11 cellular contexts compared by ENCODE assay signal in the genomic region with DNA sequence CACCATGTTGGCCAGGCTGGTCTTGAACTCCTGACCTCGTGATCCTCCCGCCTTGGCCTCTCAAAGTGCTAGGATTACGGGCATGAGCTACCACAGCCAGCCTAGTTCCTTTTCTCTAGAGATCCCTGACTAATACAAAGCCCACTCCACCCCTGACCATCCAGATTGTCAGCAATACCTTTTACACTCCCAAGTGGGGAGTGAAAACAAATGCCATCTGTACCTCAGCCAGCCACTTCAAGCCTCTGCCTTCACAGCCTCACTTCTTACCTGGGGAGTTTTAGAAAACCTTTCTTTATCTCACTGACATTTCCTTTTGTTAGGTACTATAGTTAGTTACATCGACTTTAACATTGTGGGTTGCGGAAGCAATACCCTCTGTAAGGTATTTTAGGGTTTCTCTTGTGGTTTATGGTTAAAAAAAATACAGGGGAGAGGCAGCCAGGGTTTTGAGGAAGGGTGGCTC. TPM values are rescaled to one million over a fixed set of nuclear protein-coding genes. Genes with fewer than 3 reads are reported as not detected.
DNase-seq lines count a peak whose midpoint lies in the region; ATAC-seq and TF ChIP-seq lines count a peak whose summit lies in the region.
"Had no signal": no experiment of that assay in that cellular context is flagged by ENCODE, and none has a peak within 500 bp of the region (broad histone marks: within the 10 kb centered on the region; RNA-seq: fewer than 3 reads in every experiment).

No MANE protein-coding gene starts in this region.

- TF ChIP-seq CTCF in right atrium auricular region (IDR thresholded peaks at IDR 0.05) (no peak), OCI-LY7 (conservative IDR thresholded peaks at IDR 0.05; ENCODE audit: low read length) (no peak), type B pancreatic cell (conservative IDR thresholded peaks at IDR 0.05) (no peak)

- no TSS peak for BruUV-seq in OCI-LY7 (replicated peaks; lab: Mats Ljungman, UMichigan)

- H3K27ac Mint-ChIP-seq in type B pancreatic cell, result no peak overlapping the region

- no peak for ATAC-seq in left ventricle myocardium superior
- peak; percentile 36 for ATAC-seq in HG02885 (IDR thresholded peaks at IDR 0.05; ENCODE audit: poor library complexity, unreplicated experiment)

- H3K4me1 Mint-ChIP-seq in type B pancreatic cell (ENCODE audit: unreplicated experiment), result peaks cover 44% of the 10 kb centered on the region

- H2AFZ ChIP-seq in OCI-LY7 (ENCODE audit: low read length), result no peak overlapping the region

- peak overlapping the region; percentile 48 for H3K4me2 ChIP-seq in OCI-LY7 (ENCODE audit: low read length)

- no peaks in the 10 kb centered on the region for H3K27me3 Mint-ChIP-seq in type B pancreatic cell

- H4K20me1 ChIP-seq in OCI-LY7 (ENCODE audit: insufficient read depth, low read length), result no peaks in the 10 kb centered on the region

- intact Hi-C loops in left ventricle myocardium superior (cut with micrococcal nuclease), result no loop called here
- intact Hi-C loops in OCI-LY7 (cut with micrococcal nuclease; ENCODE audit: unreplicated experiment), result loop anchor here (2.0 to 5.0 kb wide), 3 partner anchors 34 to 104 kb away; no protein-coding TSS in a partner anchor

- CTCF ChIA-PET in OCI-LY7 (lab: Charles Lee; ENCODE audit: unreplicated experiment), result no interaction called here

- H3K4me3 ChIP-seq in right atrium auricular region (no peak overlapping the region), OCI-LY7 (ENCODE audit: low read depth, low read length, poor library complexity, severe bottlenecking) (no peak overlapping the region), H7 (ENCODE audit: insufficient read depth, low read depth, low read length) (no peak overlapping the region)

- H3K36me3 ChIP-seq in right atrium auricular region (no peaks in the 10 kb centered on the region), OCI-LY7 (ENCODE audit: insufficient read depth, low read length) (no peaks in the 10 kb centered on the region), H7 (replicated peaks; ENCODE audit: control insufficient read depth, insufficient read depth, low read length) (no peaks in the 10 kb centered on the region)

- H3K9me2 ChIP-seq in OCI-LY7 (ENCODE audit: insufficient read depth, low read length), result no peaks in the 10 kb centered on the region

- no peaks in the 10 kb centered on the region for H3K79me2 ChIP-seq in OCI-LY7 (ENCODE audit: insufficient read depth, low read depth, low read length)

- H3K4me3 Mint-ChIP-seq in type B pancreatic cell, result no peak overlapping the region

- H3K36me3 Mint-ChIP-seq in type B pancreatic cell, result no peaks in the 10 kb centered on the region
- H3K36me3 Mint-ChIP-seq: activated naive CD4-positive, alpha-beta T cell treated with anti-CD3 and anti-CD28 coated beads, Interleukin-2, amount 50 U/mL, for 72 hours had no signal

- POLR2A ChIA-PET in OCI-LY7 (lab: Charles Lee), result no interaction called here

- H3K9me3 ChIP-seq in right atrium auricular region, result no peaks in the 10 kb centered on the region
- H3K9me3 ChIP-seq in OCI-LY7 (ENCODE audit: low read length), result no peaks in the 10 kb centered on the region

- DNase-seq in right atrium auricular region (ENCODE audit: low spot score) (no peak), left ventricle myocardium superior (no peak), OCI-LY7 (ENCODE audit: low spot score) (peak; percentile 36), type B pancreatic cell (ENCODE audit: extremely low spot score, unreplicated experiment) (peak; percentile 18), OCI-M2 (lab: John Stamatoyannopoulos, UW; ENCODE audit: unreplicated experiment) (no peak), NCI-H82 treated with DMSO at 0.1 percent for 48 hours (lab: John Stamatoyannopoulos, UW; ENCODE audit: unreplicated experiment) (no peak), H7 (no peak)
- DNase-seq: nucleus accumbens; stimulated activated CD8-positive, alpha-beta memory T cell treated with anti-CD3 and anti-CD28 coated beads, Interleukin-4, amount 100 ng/mL, for 48 hours had no signal

- H3K27ac ChIP-seq in right atrium auricular region, result peak overlapping the region; percentile 16 to 28
- peak overlapping the region; percentile 14 for H3K27ac ChIP-seq in OCI-LY7 (ENCODE audit: low read depth, low read length, poor library complexity, severe bottlenecking)

- H3K4me1 ChIP-seq in right atrium auricular region (peaks cover 0 to 80% of the 10 kb centered on the region in 2 donors), OCI-LY7 (ENCODE audit: insufficient read depth, low read length, poor library complexity, severe bottlenecking) (peaks cover 55% of the 10 kb centered on the region)

- H3K27me3 ChIP-seq in right atrium auricular region (no peaks in the 10 kb centered on the region), H7 (ENCODE audit: control insufficient read depth, insufficient read depth, low read length) (no peaks in the 10 kb centered on the region)

- H3K9me3 Mint-ChIP-seq in type B pancreatic cell, result no peaks in the 10 kb centered on the region
- H3K9me3 Mint-ChIP-seq: activated naive CD4-positive, alpha-beta T cell treated with anti-CD3 and anti-CD28 coated beads, Interleukin-2, amount 50 U/mL, for 72 hours had no signal

RNA-seq across cellular contexts. Expression of gene TOM1, which starts 8.8 kb away (rescaled TPM):
- total RNA-seq in right atrium auricular region, result 100 to 1,000 TPM; 108 TPM
- total RNA-seq in left ventricle myocardium superior, result 78.6 TPM
- total RNA-seq in OCI-LY7 (2014; rRNA removed; shearing (Covaris generic)), result 14.6 and 22.7 TPM in 2 replicates
- total RNA-seq in OCI-LY7 (2022), result 24.4 and 30.6 TPM in 2 replicates
- total RNA-seq in type B pancreatic cell (ENCODE audit: low replicate concordance), result 27.0 and 37.6 TPM in 2 replicates
- 27.1 and 28.1 TPM in 2 replicates for total RNA-seq in H7 (2014; rRNA removed; shearing (Covaris generic))

RNA-seq across cellular contexts. Expression of gene HMGXB4, which starts 51.2 kb away (rescaled TPM):
- total RNA-seq in right atrium auricular region (1 to 10 TPM; 9.6 to 9.8 TPM), left ventricle myocardium superior (10.5 TPM), OCI-LY7 (2022) (46.9 and 50.2 TPM in 2 replicates), type B pancreatic cell (ENCODE audit: low replicate concordance) (18.4 and 32.7 TPM in 2 replicates)
- 25.0 and 25.2 TPM in 2 replicates for total RNA-seq in OCI-LY7 (2014; rRNA removed; shearing (Covaris generic))
- total RNA-seq in H7 (2014; rRNA removed; shearing (Covaris generic)), result 17.1 and 22.1 TPM in 2 replicates

Comparison
In these comparisons a context has a peak if more than half of its experiments do, and no peak if none do; other contexts are left out.
1. DNase-seq: peak in OCI-LY7 (single experiment) and type B pancreatic cell (single experiment); none in right atrium auricular region (single experiment), left ventricle myocardium superior (single experiment), OCI-M2 (single experiment), NCI-H82 treated with DMSO at 0.1 percent for 48 hours (single experiment) and H7 (single experiment).